Comparison of ENCODE assay signal across 22 cellular contexts in the genomic region with DNA sequence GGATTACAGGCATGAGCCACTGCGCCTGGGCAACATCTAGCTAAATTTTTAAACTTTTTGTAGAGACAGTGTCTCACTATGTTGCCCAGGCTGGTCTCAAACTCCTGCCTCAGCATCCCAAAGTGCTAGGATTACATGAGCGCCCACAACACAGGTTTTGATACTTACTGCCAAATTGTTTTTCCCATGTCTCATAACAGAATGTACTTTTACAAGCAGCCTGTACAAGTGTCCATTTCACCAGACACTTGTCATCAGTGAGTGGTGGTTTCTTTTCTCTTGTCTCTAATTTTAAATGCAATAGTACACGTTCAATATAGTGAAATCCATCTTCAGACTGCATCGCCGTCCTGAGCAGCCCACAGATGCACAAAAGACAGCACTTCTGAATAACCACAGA.
"Had no signal": no experiment of that assay in that cellular context is flagged by ENCODE, and none has a peak within 500 bp of the region (broad histone marks: within the 10 kb centered on the region; RNA-seq: fewer than 3 reads in every experiment).

No MANE protein-coding gene starts in this region.

- H3K27me3 Mint-ChIP-seq: activated CD8-positive, alpha-beta T cell treated with anti-CD3 and anti-CD28 coated beads for 36 hours had no signal

- H3K9me3 Mint-ChIP-seq: activated B cell treated with CpG ODN at 0.5 μM for 24 hours; activated CD8-positive, alpha-beta T cell treated with anti-CD3 and anti-CD28 coated beads for 36 hours; activated naive CD4-positive, alpha-beta T cell treated with anti-CD3 and anti-CD28 coated beads, Interleukin-2, amount 10 ng/mL, durations not matched to agents 7 days and 5 days; memory B cell; nephron progenitor cell; T-helper 1 cell treated with Interleukin-12 subunit alpha and Interleukin-12 subunit beta and Interleukin-4 antibody, amounts not matched to agents 30 μg/mL and 1 μg/mL, for 36 hours had no signal

- H3K36me3 Mint-ChIP-seq: activated naive CD4-positive, alpha-beta T cell treated with anti-CD3 and anti-CD28 coated beads, Interleukin-2, amount 10 ng/mL, durations not matched to agents 7 days and 5 days; memory B cell had no signal

- H3K4me1 ChIP-seq: gastroesophageal sphincter, tibial artery had no signal

- H3K36me3 ChIP-seq: gastroesophageal sphincter, spleen, tibial artery had no signal

- H3K4me3 ChIP-seq: gastroesophageal sphincter, mucosa of descending colon, tibial artery had no signal

- ATAC-seq: activated CD4-positive, alpha-beta T cell treated with anti-CD3 and anti-CD28 coated beads for 36 hours; activated CD8-positive, alpha-beta T cell treated with anti-CD3 and anti-CD28 coated beads for 36 hours; gastroesophageal sphincter; left colon; mucosa of descending colon had no signal

- H3K9me3 ChIP-seq: gastroesophageal sphincter, mucosa of descending colon, spleen, tibial artery had no signal

- H3K27me3 ChIP-seq: gastroesophageal sphincter, spleen, tibial artery had no signal

- H3K27ac Mint-ChIP-seq: activated B cell treated with CpG ODN at 0.5 μM for 24 hours; activated CD4-positive, alpha-beta T cell treated with anti-CD3 and anti-CD28 coated beads for 36 hours; activated CD8-positive, alpha-beta T cell treated with anti-CD3 and anti-CD28 coated beads for 36 hours; activated naive CD4-positive, alpha-beta T cell treated with anti-CD3 and anti-CD28 coated beads, Interleukin-2, amount 10 ng/mL, durations not matched to agents 7 days and 5 days; memory B cell; nephron progenitor cell; T-helper 1 cell treated with Interleukin-12 subunit alpha and Interleukin-12 subunit beta and Interleukin-4 antibody, amounts not matched to agents 30 μg/mL and 1 μg/mL, for 36 hours had no signal

- DNase-seq: activated B cell treated with CpG ODN at 0.5 μM for 24 hours; activated CD4-positive, alpha-beta T cell treated with anti-CD3 and anti-CD28 coated beads for 36 hours; activated CD8-positive, alpha-beta T cell treated with anti-CD3 and anti-CD28 coated beads for 36 hours; activated effector memory CD4-positive, alpha-beta T cell treated with anti-CD3 and anti-CD28 coated beads, Interleukin-2, amount 50 U/mL, for 16 hours; activated naive CD4-positive, alpha-beta T cell treated with anti-CD3 and anti-CD28 coated beads, Interleukin-2, amount 10 ng/mL, durations not matched to agents 7 days and 5 days; activated T-cell treated with anti-CD3 and anti-CD28 coated beads, Interleukin-2, amount 50 U/mL, for 1 hour; amygdala; cortex of kidney; islet precursor cell; left colon; mucosa of descending colon; nephron progenitor cell; occipital lobe; spleen; stimulated activated CD4-positive, alpha-beta T cell treated with anti-CD3 and anti-CD28 coated beads, Interleukin-4, amount 100 ng/mL, for 1 hour; stimulated activated naive CD4-positive, alpha-beta T cell treated with Interleukin-2 at 50 U/mL for 16 hours; substantia nigra; tibial artery had no signal

- H3K27ac ChIP-seq: epithelial cell of prostate, gastroesophageal sphincter, spleen, tibial artery had no signal

- H3K4me3 Mint-ChIP-seq: activated B cell treated with CpG ODN at 0.5 μM for 24 hours; activated CD4-positive, alpha-beta T cell treated with anti-CD3 and anti-CD28 coated beads for 36 hours; activated CD8-positive, alpha-beta T cell treated with anti-CD3 and anti-CD28 coated beads for 36 hours; activated naive CD4-positive, alpha-beta T cell treated with anti-CD3 and anti-CD28 coated beads, Interleukin-2, amount 10 ng/mL, durations not matched to agents 7 days and 5 days; memory B cell; nephron progenitor cell; T-helper 1 cell treated with Interleukin-12 subunit alpha and Interleukin-12 subunit beta and Interleukin-4 antibody, amounts not matched to agents 30 μg/mL and 1 μg/mL, for 36 hours had no signal
